9 cellular contexts compared by ENCODE assay signal in the genomic region with DNA sequence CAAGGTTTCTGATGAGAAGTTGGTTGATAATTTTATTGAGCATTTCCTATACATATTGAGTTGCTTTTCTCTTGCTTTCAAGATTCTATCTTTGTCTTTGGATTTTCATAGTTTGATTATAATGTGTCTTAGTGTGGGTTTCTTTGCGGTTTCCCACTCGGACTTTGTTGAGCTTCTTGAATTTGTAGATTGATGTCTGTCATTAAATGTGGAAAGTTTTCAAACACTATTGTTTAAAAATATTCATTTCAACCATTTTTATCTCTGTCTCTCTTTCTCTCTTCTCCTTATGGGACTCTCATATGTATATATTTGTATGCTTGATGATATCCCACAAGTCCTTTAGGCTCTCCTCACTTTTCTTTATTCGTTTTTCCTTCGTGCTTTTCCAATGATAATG. TPM values are rescaled to one million over a fixed set of nuclear protein-coding genes. Genes with fewer than 3 reads are reported as not detected.
"Had no signal": no experiment of that assay in that cellular context is flagged by ENCODE, and none has a peak within 500 bp of the region (broad histone marks: within the 10 kb centered on the region; RNA-seq: fewer than 3 reads in every experiment).

No MANE protein-coding gene starts in this region.

- DNase-seq: IMR-90, KBM-7, KG1 had no signal

- ATAC-seq: HepG2, K562 had no signal

- H3K4me3 ChIP-seq: K562 had no signal

- H3K27ac Mint-ChIP-seq: IgD-negative memory B cell had no signal

- H3K27me3 Mint-ChIP-seq: IgD-negative memory B cell had no signal

- H3K27ac ChIP-seq: HL-60 had no signal

- H3K4me1 Mint-ChIP-seq: IgD-negative memory B cell had no signal

RNA-seq across cellular contexts. Expression of a gene that starts 18.5 kb away (rescaled TPM):
- total RNA-seq: HepG2, HT-29, K562 had no signal
- polyA plus RNA-seq: HepG2, IgD-negative memory B cell, K562 had no signal

RNA-seq across cellular contexts. Expression of a gene that starts 27.2 kb away (rescaled TPM):
- total RNA-seq: HepG2, HT-29, HT1080, IMR-90, K562 had no signal
- polyA plus RNA-seq: HepG2, IgD-negative memory B cell, IMR-90, K562 had no signal

RNA-seq across cellular contexts. Expression of a gene that starts 33.4 kb away (rescaled TPM):
- total RNA-seq: HepG2, HT-29, K562 had no signal
- polyA plus RNA-seq: HepG2, IgD-negative memory B cell, K562 had no signal

RNA-seq across cellular contexts. Expression of a gene that starts 39.4 kb away (rescaled TPM):
- total RNA-seq: HepG2, HT-29, K562 had no signal
- polyA plus RNA-seq: HepG2, IgD-negative memory B cell, K562 had no signal

RNA-seq across cellular contexts. Expression of a gene that starts 54.0 kb away (rescaled TPM):
- total RNA-seq: HepG2, HT-29, HT1080, IMR-90, K562 had no signal
- polyA plus RNA-seq: HepG2, IgD-negative memory B cell, IMR-90, K562 had no signal
